ENCODE assay signal across 8 cellular contexts in the genomic region with DNA sequence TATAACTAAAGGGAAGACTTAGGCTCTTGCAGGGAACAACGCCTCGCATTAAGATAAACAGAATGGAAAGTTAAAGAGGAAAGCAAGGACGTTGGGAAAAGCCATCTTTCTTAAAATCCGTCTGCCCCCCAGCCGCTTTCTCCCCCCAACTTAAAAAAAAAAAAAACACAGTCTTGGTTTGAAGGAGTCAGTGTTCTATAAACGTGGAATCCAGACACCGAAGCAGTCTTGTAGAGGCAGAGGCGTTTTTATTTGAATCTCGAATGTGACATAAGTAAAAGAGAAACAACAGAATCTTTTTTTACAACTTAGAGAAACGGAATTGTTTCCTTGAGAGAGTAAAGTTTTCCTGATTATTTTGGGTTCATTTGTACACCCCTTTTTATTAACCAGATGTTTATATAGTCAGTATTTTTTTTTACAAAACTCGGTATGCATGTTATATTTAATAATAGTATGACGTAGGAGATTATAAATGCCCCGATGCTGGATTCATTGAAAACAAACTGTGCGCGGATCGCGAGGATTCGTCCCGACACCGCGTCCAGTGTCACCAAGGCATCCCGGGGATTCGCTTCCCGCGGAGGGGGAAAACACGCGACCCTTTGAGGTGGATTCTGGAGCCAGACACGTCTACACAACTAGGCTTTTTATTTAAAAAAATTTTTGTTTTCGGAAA. TPM values are rescaled to one million over a fixed set of nuclear protein-coding genes. Genes with fewer than 3 reads are reported as not detected.
DNase-seq lines count a peak whose midpoint lies in the region; ATAC-seq and TF ChIP-seq lines count a peak whose summit lies in the region.

No MANE protein-coding gene starts in this region.

- DNase-seq in stimulated activated naive CD8-positive, alpha-beta T cell treated with anti-CD3 and anti-CD28 coated beads, Interleukin-15, Interleukin-2, amounts not matched to agents 100 U/mL and 50 U/mL, for 24 hours: no peak
- DNase-seq in foreskin keratinocyte (no peak), psoas muscle (peak in 1 of 2 donors; percentile 30), KBM-7 (no peak), GM03348 (ENCODE audit: low spot score) (no peak), NOMO-1 treated with DMSO at 0.1 percent for 48 hours (lab: John Stamatoyannopoulos, UW; ENCODE audit: unreplicated experiment) (no peak)

- in situ Hi-C loops in KBM-7 (cut with MboI; ENCODE audit: low pct_unique_long_range_greater_than_20kb, low sequenced_read_pairs): no loop called here

- H3K9me3 ChIP-seq in psoas muscle: no peaks in the 10 kb centered on the region

- TF ChIP-seq CTCF in WI38 (IDR thresholded peaks at IDR 0.05; ENCODE audit: low read depth, low read length) (no peak), foreskin keratinocyte (conservative IDR thresholded peaks at IDR 0.05) (no peak), psoas muscle (IDR thresholded peaks at IDR 0.05) (no peak)

- ATAC-seq in stimulated activated naive CD8-positive, alpha-beta T cell treated with anti-CD3 and anti-CD28 coated beads, Interleukin-15, Interleukin-2, amounts not matched to agents 100 U/mL and 50 U/mL, for 24 hours: no peak
- ATAC-seq in foreskin keratinocyte: no peak
- no peak for ATAC-seq in psoas muscle

- H3K4me1 ChIP-seq in foreskin keratinocyte (peaks cover 6% of the 10 kb centered on the region), psoas muscle (no peaks in the 10 kb centered on the region)

- WGBS in psoas muscle, 3 donors: 0 to 1% (median 1%) methylated on average over 29 of the region's 29 CpGs

- peak overlapping the region; percentile 42 for H3K27ac ChIP-seq in foreskin keratinocyte
- peak overlapping the region; percentile 88 for H3K27ac ChIP-seq in psoas muscle

- H3K27me3 ChIP-seq in foreskin keratinocyte: no peaks in the 10 kb centered on the region
- peaks cover 0 to under 1% (median 0%) of the 10 kb centered on the region in 3 donors for H3K27me3 ChIP-seq in psoas muscle (ENCODE audit: insufficient read depth in 3 of 3, low read length in 2 of 3)

- H3K4me3 Mint-ChIP-seq in stimulated activated naive CD8-positive, alpha-beta T cell treated with anti-CD3 and anti-CD28 coated beads, Interleukin-15, Interleukin-2, amounts not matched to agents 100 ng/mL and 50 ng/mL, for 24 hours: peak overlapping the region; percentile 90

- peaks cover 34% of the 10 kb centered on the region for H3K27me3 Mint-ChIP-seq in stimulated activated naive CD8-positive, alpha-beta T cell treated with anti-CD3 and anti-CD28 coated beads, Interleukin-15, Interleukin-2, amounts not matched to agents 100 ng/mL and 50 ng/mL, for 24 hours

- no peaks in the 10 kb centered on the region for H3K36me3 ChIP-seq in psoas muscle (ENCODE audit: insufficient read depth in 1 of 2, low read depth in 1 of 2)

- H3K4me1 Mint-ChIP-seq in stimulated activated naive CD8-positive, alpha-beta T cell treated with anti-CD3 and anti-CD28 coated beads, Interleukin-15, Interleukin-2, amounts not matched to agents 100 ng/mL and 50 ng/mL, for 24 hours (ENCODE audit: low read depth): peaks cover 43% of the 10 kb centered on the region

- peaks cover 11% of the 10 kb centered on the region for H3K36me3 Mint-ChIP-seq in stimulated activated naive CD8-positive, alpha-beta T cell treated with anti-CD3 and anti-CD28 coated beads, Interleukin-15, Interleukin-2, amounts not matched to agents 100 ng/mL and 50 ng/mL, for 24 hours (ENCODE audit: low read depth)

- H3K4me3 ChIP-seq in WI38 (ENCODE audit: low read depth, low read length) (peak overlapping the region; percentile 72), psoas muscle (peak overlapping the region; percentile 87)

- peaks cover 4% of the 10 kb centered on the region for H3K9me3 Mint-ChIP-seq in stimulated activated naive CD8-positive, alpha-beta T cell treated with anti-CD3 and anti-CD28 coated beads, Interleukin-15, Interleukin-2, amounts not matched to agents 100 ng/mL and 50 ng/mL, for 24 hours

- H3K27ac Mint-ChIP-seq in stimulated activated naive CD8-positive, alpha-beta T cell treated with anti-CD3 and anti-CD28 coated beads, Interleukin-15, Interleukin-2, amounts not matched to agents 100 ng/mL and 50 ng/mL, for 24 hours: no peak overlapping the region

- intact Hi-C loops in psoas muscle (cut with DNase I): loop anchor here (5.0 to 10.0 kb wide), 4 partner anchors 62 to 195 kb away; a partner anchor contains a TSS

RNA-seq across cellular contexts. Expression of a gene that starts 6.8 kb away (rescaled TPM):
- 3.3 and 3.7 TPM in 2 replicates for total RNA-seq in foreskin keratinocyte
- polyA plus RNA-seq in foreskin keratinocyte: 0.74 and 0.91 TPM in 2 replicates
- 1 to 10 TPM; 3.5 to 7.5 (median 4.2) TPM for total RNA-seq in psoas muscle
- polyA plus RNA-seq in psoas muscle: 1 to 10 TPM in 2 of 3 donors, under 1 TPM in 1; 0.81 to 7.4 (median 2.1) TPM
